In genomic region chr1:161407451-161407985, GRCh38 we compare ENCODE assay signal across 1 cellular context.
TF ChIP-seq lines count a peak whose summit lies in the region.

No MANE protein-coding gene starts in this region.

TF ChIP-seq in WTC11, 78 proteins besides CTCF, POLR2A, EP300 and RAD21 (continued from another document):
- TF ChIP-seq E2F4 (CRISPR knock-in tag; IDR thresholded peaks at IDR 0.05; ENCODE audit: borderline replicate concordance, low read depth), result no peak
- no peak for TF ChIP-seq TCF7 (CRISPR knock-in tag; IDR thresholded peaks at IDR 0.05; ENCODE audit: low read depth)
- no peak for TF ChIP-seq STAT6 (CRISPR knock-in tag; conservative IDR thresholded peaks at IDR 0.05; ENCODE audit: low read depth)
- no peak for TF ChIP-seq ZBTB43 (CRISPR knock-in tag; IDR thresholded peaks at IDR 0.05)
- TF ChIP-seq USF2 (CRISPR knock-in tag; IDR thresholded peaks at IDR 0.05), result no peak
- no peak for TF ChIP-seq ATF3 (CRISPR knock-in tag; conservative IDR thresholded peaks at IDR 0.05)
- no peak for TF ChIP-seq ZNF396 (CRISPR knock-in tag; IDR thresholded peaks at IDR 0.05; ENCODE audit: borderline replicate concordance)
- no peak for TF ChIP-seq ZNF423 (CRISPR knock-in tag; IDR thresholded peaks at IDR 0.05)
- no peak for TF ChIP-seq FOXP4 (CRISPR knock-in tag; IDR thresholded peaks at IDR 0.05)
TF ChIP-seq in WTC11: peak in this region for 0.
